24 cellular contexts compared by ENCODE assay signal in the genomic region with DNA sequence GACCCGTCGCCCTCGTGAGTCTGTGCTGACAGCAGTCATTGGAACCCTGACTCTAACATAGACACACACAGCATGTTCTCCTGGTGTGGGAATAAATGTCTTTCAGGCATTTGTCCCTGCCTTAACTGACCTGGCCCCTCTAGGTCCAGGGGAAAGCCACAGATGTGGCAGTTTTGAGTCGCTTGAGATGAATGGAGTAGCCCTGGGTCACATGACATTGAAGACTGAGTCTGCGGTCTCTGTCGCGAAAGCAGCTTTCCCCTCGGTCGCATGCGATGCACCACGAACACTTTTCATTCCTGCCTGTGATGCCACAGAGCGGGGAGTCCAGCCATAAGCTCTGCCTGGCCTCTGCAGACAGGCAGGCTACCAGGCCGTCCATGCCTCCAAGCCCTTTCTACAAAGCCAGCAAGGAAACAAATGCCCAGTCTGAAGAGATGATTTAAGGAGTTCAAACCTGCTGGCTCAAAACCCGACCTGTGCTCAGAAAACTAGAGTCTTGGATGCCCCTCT.
"Had no signal": no experiment of that assay in that cellular context is flagged by ENCODE, and none has a peak within 500 bp of the region (broad histone marks: within the 10 kb centered on the region; RNA-seq: fewer than 3 reads in every experiment).

No MANE protein-coding gene starts in this region.

- H3K27me3 ChIP-seq: ascending aorta, body of pancreas had no signal

- H3K36me3 ChIP-seq: ascending aorta had no signal

- ATAC-seq: activated naive CD4-positive, alpha-beta T cell treated with anti-CD3 and anti-CD28 coated beads, Interleukin-2, amount 50 U/mL, for 72 hours; activated naive CD8-positive, alpha-beta T cell treated with anti-CD3 and anti-CD28 coated beads, Interleukin-2, amount 50 U/mL, for 24 hours; activated T-cell treated with anti-CD3 and anti-CD28 coated beads, Interleukin-2, amount 50 U/mL, for 4 hours; body of pancreas had no signal

- H3K4me3 ChIP-seq: ascending aorta, body of pancreas had no signal

- H3K4me3 Mint-ChIP-seq: activated naive CD8-positive, alpha-beta T cell treated with anti-CD3 and anti-CD28 coated beads, Interleukin-2, amount 50 U/mL, for 24 hours; activated T-cell treated with anti-CD3 and anti-CD28 coated beads, Interleukin-2, amount 50 U/mL, for 4 hours had no signal

- H3K9me3 Mint-ChIP-seq: activated T-cell treated with anti-CD3 and anti-CD28 coated beads, Interleukin-2, amount 50 U/mL, for 4 hours had no signal

- H3K4me1 ChIP-seq: ascending aorta, body of pancreas had no signal

- H3K27ac ChIP-seq: ascending aorta, body of pancreas, VCaP had no signal

- H3K9me3 ChIP-seq: ascending aorta, body of pancreas had no signal

- DNase-seq: activated CD4-positive, alpha-beta T cell treated with anti-CD3 and anti-CD28 coated beads for 48 hours; activated CD4-positive, alpha-beta T cell treated with anti-CD3 and anti-CD28 coated beads, Interleukin-2, amount 50 U/mL, for 48 hours; activated CD8-positive, alpha-beta memory T cell treated with anti-CD3 and anti-CD28 coated beads for 24 hours; activated effector memory CD4-positive, alpha-beta T cell treated with anti-CD3 and anti-CD28 coated beads, Interleukin-2, amount 50 U/mL, for 16 hours; activated naive CD4-positive, alpha-beta T cell treated with Interleukin-2 at 50 U/mL for 16 hours; activated naive CD8-positive, alpha-beta T cell treated with anti-CD3 and anti-CD28 coated beads, Interleukin-2, amount 50 U/mL, for 24 hours; activated T-cell treated with anti-CD3 and anti-CD28 coated beads, Interleukin-2, amount 50 U/mL, for 4 hours; amniotic stem cell; body of pancreas; Karpas-422; MM.1S; NCI-H1105; NCI-H1436; NCI-H1694 treated with DMSO at 0.1 percent for 48 hours; NCI-H2029 treated with DMSO at 0.1 percent for 48 hours; NCI-H345; NCI-H510A; NCI-H526 treated with DMSO at 0.1 percent for 48 hours; NCI-H82; SIG-M5; T-helper 1 cell had no signal

- H3K27ac Mint-ChIP-seq: activated naive CD4-positive, alpha-beta T cell treated with anti-CD3 and anti-CD28 coated beads, Interleukin-2, amount 50 U/mL, for 72 hours; activated naive CD8-positive, alpha-beta T cell treated with anti-CD3 and anti-CD28 coated beads, Interleukin-2, amount 50 U/mL, for 24 hours had no signal
